Comparison of ENCODE assay signal across 22 cellular contexts in the genomic region with DNA sequence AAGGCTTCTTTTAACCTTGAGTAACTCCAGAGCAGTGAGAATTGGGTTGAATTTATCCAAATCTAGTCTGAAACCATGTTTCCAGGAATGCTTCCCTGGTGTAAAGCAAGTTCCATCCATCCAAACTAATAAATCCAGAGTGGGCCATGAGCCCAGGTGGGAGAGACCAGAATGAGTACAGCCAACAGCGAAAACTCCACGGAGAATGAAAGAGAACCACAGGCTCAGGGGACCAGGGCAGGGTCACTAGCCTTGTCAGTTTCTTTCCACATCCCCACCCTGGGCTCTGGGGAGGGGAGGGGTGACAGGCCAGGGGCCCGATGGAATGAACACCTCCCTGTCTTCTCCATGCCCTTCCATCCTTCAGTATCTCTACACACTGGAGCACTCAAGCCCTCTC.
A peak's percentile ranks its signal among the peaks of the same experiment; 100 is the strongest.
DNase-seq lines count a peak whose midpoint lies in the region; ATAC-seq and TF ChIP-seq lines count a peak whose summit lies in the region.
"Had no signal": no experiment of that assay in that cellular context is flagged by ENCODE, and none has a peak within 500 bp of the region (broad histone marks: within the 10 kb centered on the region; RNA-seq: fewer than 3 reads in every experiment).

No MANE protein-coding gene starts in this region.

- H3K14ac ChIP-seq in trophoblast cell (ENCODE audit: low read length): peak overlapping the region; percentile 39

- H2BK5ac ChIP-seq in trophoblast cell (ENCODE audit: low read depth, low read length, poor library complexity): no peak overlapping the region

- peaks cover 3% of the 10 kb centered on the region for H3K27me3 Mint-ChIP-seq in HFFc6 (ENCODE audit: insufficient read depth)
- H3K27me3 Mint-ChIP-seq: IgD-negative memory B cell had no signal

- H3K4me3 ChIP-seq in esophagus muscularis mucosa: no peak overlapping the region
- no peak overlapping the region for H3K4me3 ChIP-seq in trophoblast cell (ENCODE audit: low read depth, low read length)
- no peak overlapping the region for H3K4me3 ChIP-seq in vagina
- H3K4me3 ChIP-seq: GM12878, GM23338, HAP-1, SJCRH30 had no signal

- H3K27me3 ChIP-seq in esophagus muscularis mucosa (no peaks in the 10 kb centered on the region), trophoblast cell (ENCODE audit: insufficient read depth, low read length) (no peaks in the 10 kb centered on the region), vagina (no peaks in the 10 kb centered on the region)
- H3K27me3 ChIP-seq: BE2C, SJCRH30 had no signal

- H3K9ac ChIP-seq in trophoblast cell (ENCODE audit: low read length): no peak overlapping the region

- no peaks in the 10 kb centered on the region for H3K9me3 Mint-ChIP-seq in HFFc6
- H3K9me3 Mint-ChIP-seq: CD8-positive, alpha-beta T cell; GM23338; IgD-negative memory B cell had no signal

- TF ChIP-seq CTCF in HFFc6 (IDR thresholded peaks at IDR 0.05) (no peak), esophagus muscularis mucosa (IDR thresholded peaks at IDR 0.05) (no peak), vagina (IDR thresholded peaks at IDR 0.05) (no peak)

- no peak for DNase-seq in HFFc6
- no peak for DNase-seq in esophagus muscularis mucosa (ENCODE audit: extremely low spot score)
- DNase-seq in trophoblast cell: no peak
- DNase-seq in vagina (ENCODE audit: extremely low spot score in 2 of 2): no peak
- no peak for DNase-seq in SHP77 treated with DMSO at 0.1 percent for 48 hours (lab: John Stamatoyannopoulos, UW)
- DNase-seq: BE2C; CD8-positive, alpha-beta T cell; DND-41; NCI-H1105; NCI-H146; NCI-H2029; NCI-H2227 treated with DMSO at 0.1 percent for 48 hours; NCI-H510A treated with DMSO at 0.1 percent for 48 hours; NCI-H748 treated with DMSO at 0.1 percent for 48 hours; NK-92 treated with Interleukin-12 subunit alpha and Interleukin-12 subunit beta, amount 100 ng/mL, for 24 hours; SJCRH30 had no signal

- H4K12ac ChIP-seq in trophoblast cell (ENCODE audit: low read depth, low read length): no peak overlapping the region

- no peak for TF ChIP-seq EP300 in esophagus muscularis mucosa (IDR thresholded peaks at IDR 0.05)

- H3K36me3 Mint-ChIP-seq in HFFc6 (ENCODE audit: low read depth): peaks cover 6% of the 10 kb centered on the region; the same call in 1 of the 2 replicates
- H3K36me3 Mint-ChIP-seq: CD8-positive, alpha-beta T cell had no signal

- H2BK120ac ChIP-seq in trophoblast cell (ENCODE audit: insufficient read depth, low read length, poor library complexity): no peak overlapping the region

- no peak overlapping the region for H3K18ac ChIP-seq in trophoblast cell (ENCODE audit: low read length)

- H3K23ac ChIP-seq in trophoblast cell (ENCODE audit: low read length): no peak overlapping the region

- H2BK12ac ChIP-seq in trophoblast cell (ENCODE audit: low read length): peak overlapping the region; percentile 37

- no peak for TF ChIP-seq POLR2A in esophagus muscularis mucosa (IDR thresholded peaks at IDR 0.05; ENCODE audit: low read depth)
- TF ChIP-seq POLR2A in vagina (IDR thresholded peaks at IDR 0.05): no peak

- H3K4me2 ChIP-seq in trophoblast cell (ENCODE audit: low read length): no peak overlapping the region
- H3K4me2 ChIP-seq: GM23338 had no signal

- 61% methylated on average over 3 of the region's 3 CpGs for WGBS in esophagus muscularis mucosa
- no CpG with 5 or more reads among the region's 3 CpGs for WGBS in trophoblast cell (ENCODE audit: extremely low coverage, insufficient coverage, insufficient read length)

- no peak overlapping the region for H3K4me3 Mint-ChIP-seq in HFFc6
- H3K4me3 Mint-ChIP-seq: CD8-positive, alpha-beta T cell; GM23338 had no signal

- H3K27ac Mint-ChIP-seq in HFFc6: 0 out of 2 replicates have a peak overlapping the region, but pooled peaks have one; percentile 31
- H3K27ac Mint-ChIP-seq: CD8-positive, alpha-beta T cell; GM23338 had no signal

- peaks cover 29% of the 10 kb centered on the region for H3K79me1 ChIP-seq in trophoblast cell (ENCODE audit: low read length)

- H4K91ac ChIP-seq in trophoblast cell (ENCODE audit: low read depth, low read length): peak overlapping the region; percentile 58

- H3K4me1 Mint-ChIP-seq in HFFc6 (ENCODE audit: low read depth): peaks cover 66% of the 10 kb centered on the region

- no peak overlapping the region for H2AFZ ChIP-seq in trophoblast cell (ENCODE audit: insufficient read depth, low read length, poor library complexity)
- H2AFZ ChIP-seq: GM23338 had no signal

- intact Hi-C loops in esophagus muscularis mucosa (cut with DNase I): no loop called here
- intact Hi-C loops in vagina (cut with DNase I): no loop called here

- no peak overlapping the region for H4K8ac ChIP-seq in trophoblast cell (ENCODE audit: low read depth, low read length)

- H3K4ac ChIP-seq in trophoblast cell (ENCODE audit: low read depth, low read length): no peak overlapping the region

- no peak overlapping the region for H2AK5ac ChIP-seq in trophoblast cell (ENCODE audit: low read length)

- H3K9me3 ChIP-seq in esophagus muscularis mucosa (no peaks in the 10 kb centered on the region), trophoblast cell (ENCODE audit: insufficient read depth, low read depth, low read length) (no peaks in the 10 kb centered on the region), vagina (no peaks in the 10 kb centered on the region)
- H3K9me3 ChIP-seq: BE2C, HAP-1, SJCRH30 had no signal

- ATAC-seq in HG02970 (IDR thresholded peaks at IDR 0.05; ENCODE audit: low FRiP score, unreplicated experiment) (no peak), GM21360 (IDR thresholded peaks at IDR 0.05; ENCODE audit: unreplicated experiment) (no peak)
- ATAC-seq: CD8-positive, alpha-beta T cell; GM12878; GM23338 had no signal

- peaks cover 38 to 55% (median 46%) of the 10 kb centered on the region in 4 donors for H3K4me1 ChIP-seq in esophagus muscularis mucosa
- H3K4me1 ChIP-seq in trophoblast cell (ENCODE audit: control insufficient read depth in 1 of 2, insufficient read depth in 2 of 2, low read length in 2 of 2): peaks cover 22 to 27% of the 10 kb centered on the region in 2 experiments
- peaks cover 65% of the 10 kb centered on the region for H3K4me1 ChIP-seq in vagina

- no peaks in the 10 kb centered on the region for H3K36me3 ChIP-seq in esophagus muscularis mucosa
- no peaks in the 10 kb centered on the region for H3K36me3 ChIP-seq in trophoblast cell (ENCODE audit: control insufficient read depth in 1 of 2, insufficient read depth in 2 of 2, low read length in 2 of 2)
- no peaks in the 10 kb centered on the region for H3K36me3 ChIP-seq in vagina
- H3K36me3 ChIP-seq: BE2C, HAP-1, SJCRH30 had no signal

- H3K27ac ChIP-seq in esophagus muscularis mucosa (replicated peaks in 1 of 4) (peak overlapping the region in 3 of 4 donors; percentile 3 to 45 (median 20)), trophoblast cell (ENCODE audit: low read depth, low read length) (no peak overlapping the region), vagina (peak overlapping the region; percentile 94)
- H3K27ac ChIP-seq: SJCRH30 had no signal

- H3K79me2 ChIP-seq in trophoblast cell (ENCODE audit: control insufficient read depth, insufficient read depth, low read length, poor library complexity): peaks cover 4% of the 10 kb centered on the region
